Comparison of ENCODE assay signal across 23 cellular contexts in genomic region chr14:95885866-95886265, GRCh38. TPM values are rescaled to one million over a fixed set of nuclear protein-coding genes. Genes with fewer than 3 reads are reported as not detected.
DNase-seq lines count a peak whose midpoint lies in the region; ATAC-seq and TF ChIP-seq lines count a peak whose summit lies in the region.
"Had no signal": no experiment of that assay in that cellular context is flagged by ENCODE, and none has a peak within 500 bp of the region (broad histone marks: within the 10 kb centered on the region; RNA-seq: fewer than 3 reads in every experiment).

No MANE protein-coding gene starts in this region.

- no peaks in the 10 kb centered on the region for H3K9me3 ChIP-seq in stomach
- no peaks in the 10 kb centered on the region for H3K9me3 ChIP-seq in ovary
- H3K9me3 ChIP-seq in lower lobe of right lung = no peaks in the 10 kb centered on the region
- H3K9me3 ChIP-seq: left lung had no signal

- TF ChIP-seq EP300 in stomach (IDR thresholded peaks at IDR 0.05) (no peak), ovary (IDR thresholded peaks at IDR 0.05) (no peak)

- 31 to 67% (median 35%) methylated on average over 7 of the region's 7 CpGs for WGBS in stomach, 5 donors
- 64 to 79% (median 75%) methylated on average over 7 of the region's 7 CpGs for WGBS in ovary, 3 donors

- TF ChIP-seq CTCF in stomach (IDR thresholded peaks at IDR 0.05) = no peak
- no peak for TF ChIP-seq CTCF in ovary (IDR thresholded peaks at IDR 0.05)
- TF ChIP-seq CTCF in lower lobe of right lung (IDR thresholded peaks at IDR 0.05) = no peak

- no peak overlapping the region for H3K27ac ChIP-seq in stomach
- no peak overlapping the region for H3K27ac ChIP-seq in ovary
- H3K27ac ChIP-seq in lower lobe of right lung = no peak overlapping the region
- H3K27ac ChIP-seq: brain microvascular endothelial cell, left lung had no signal

- ATAC-seq in lower lobe of right lung = no peak
- ATAC-seq: activated CD4-positive, alpha-beta T cell treated with anti-CD3 and anti-CD28 coated beads for 36 hours; left lung had no signal

- intact Hi-C loops in stomach (cut with DNase I; ENCODE audit: low total_unique reads) (no loop called here), ovary (cut with DNase I) (no loop called here), lower lobe of right lung (cut with DNase I) (no loop called here)

- H3K4me1 ChIP-seq in stomach (peaks cover 0 to 4% (median 0%) of the 10 kb centered on the region in 4 donors), ovary (ENCODE audit: insufficient read depth) (no peaks in the 10 kb centered on the region), lower lobe of right lung (no peaks in the 10 kb centered on the region)
- H3K4me1 ChIP-seq: left lung had no signal

- TF ChIP-seq POLR2A in stomach (IDR thresholded peaks at IDR 0.05) (no peak), ovary (IDR thresholded peaks at IDR 0.05) (no peak)

- no peak overlapping the region for H3K4me3 ChIP-seq in stomach
- no peak overlapping the region for H3K4me3 ChIP-seq in ovary
- no peak overlapping the region for H3K4me3 ChIP-seq in lower lobe of right lung
- H3K4me3 ChIP-seq: left lung had no signal

- no peaks in the 10 kb centered on the region for H3K36me3 ChIP-seq in stomach
- no peaks in the 10 kb centered on the region for H3K36me3 ChIP-seq in ovary
- H3K36me3 ChIP-seq in lower lobe of right lung = no peaks in the 10 kb centered on the region
- H3K36me3 ChIP-seq: brain microvascular endothelial cell, left lung had no signal

- DNase-seq in NCI-H1092 treated with DMSO at 0.1 percent for 48 hours (lab: John Stamatoyannopoulos, UW) (peak; percentile 28), NCI-H1092 (lab: John Stamatoyannopoulos, UW) (no peak), M059J (ENCODE audit: low read depth) (peak; percentile 50), cerebellar cortex (ENCODE audit: low spot score) (peak; percentile 56), stomach (peak; percentile 55), NCI-H1417 (lab: John Stamatoyannopoulos, UW) (no peak), ovary (no peak), lower lobe of right lung (no peak)
- DNase-seq: activated CD4-positive, alpha-beta T cell treated with anti-CD3 and anti-CD28 coated beads for 36 hours; activated naive CD8-positive, alpha-beta T cell treated with anti-CD3 and anti-CD28 coated beads for 36 hours; brain microvascular endothelial cell; cortex of kidney; DMS153; left lung; NCI-H1417 treated with DMSO at 0.1 percent for 48 hours; NCI-H2171 treated with DMSO at 0.1 percent for 48 hours; NCI-H748 treated with DMSO at 0.1 percent for 48 hours; OCI-M1; retina; SHP77; stimulated activated CD4-positive, alpha-beta T cell treated with anti-CD3 and anti-CD28 coated beads, Interleukin-4, amount 100 ng/mL, for 4 hours had no signal

- H3K27me3 ChIP-seq in stomach (peaks cover 0 to 20% (median 0%) of the 10 kb centered on the region in 3 donors), ovary (no peaks in the 10 kb centered on the region), lower lobe of right lung (ENCODE audit: low read depth) (no peaks in the 10 kb centered on the region)
- H3K27me3 ChIP-seq: brain microvascular endothelial cell had no signal

RNA-seq across cellular contexts. Expression of gene TUNAR, which starts 9.2 kb away (rescaled TPM):
- not detected in 2 replicates for total RNA-seq in M059J (2014; rRNA removed; shearing (Covaris generic))
- under 1 TPM in 1 of 5 donors, not detected in 4; 0.29 TPM for total RNA-seq in stomach
- 1 to 10 TPM in 1 of 3 donors, under 1 TPM in 2; 0.10 to 1.7 (median 0.44) TPM for polyA plus RNA-seq in stomach
- total RNA-seq in ovary = 10 to 100 TPM in 1 of 7 donors, 1 to 10 TPM in 1, under 1 TPM in 4, not detected in 1; 0.25 to 10.6 (median 0.74) TPM
- polyA plus RNA-seq in ovary = under 1 TPM; 0.06 to 0.37 TPM
- total RNA-seq in lower lobe of right lung = not detected
- total RNA-seq: activated CD4-positive, alpha-beta T cell treated with anti-CD3 and anti-CD28 coated beads for 36 hours; activated naive CD8-positive, alpha-beta T cell treated with anti-CD3 and anti-CD28 coated beads for 36 hours; left lung; ureter had no signal
- polyA plus RNA-seq: CD14-positive monocyte had no signal

Comparison
In these comparisons a context has a peak if more than half of its experiments do, and no peak if none do; other contexts are left out.
1. DNase-seq: peak in NCI-H1092 treated with DMSO at 0.1 percent for 48 hours (single experiment), M059J (single experiment), cerebellar cortex (single experiment) and stomach (single experiment); none in NCI-H1092 (single experiment), NCI-H1417 (0 of 3), ovary (0 of 5) and lower lobe of right lung (single experiment).